In the genomic region with DNA sequence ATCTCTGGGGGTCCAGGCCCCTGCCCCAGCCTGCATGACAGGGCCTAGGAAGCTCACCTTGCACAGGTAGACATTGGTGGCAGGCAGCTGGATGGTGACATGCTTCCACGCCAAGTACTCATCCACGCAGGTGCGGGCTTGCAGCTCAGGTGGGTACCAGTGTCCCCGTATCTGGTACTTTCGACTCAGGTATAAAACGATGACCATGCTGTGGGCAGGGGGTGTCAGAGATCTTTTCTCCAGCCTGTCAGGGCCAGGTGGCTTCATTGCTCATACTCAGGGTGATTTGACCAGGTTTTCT, we compare ENCODE assay signal across 21 cellular contexts. TPM values are rescaled to one million over a fixed set of nuclear protein-coding genes. Genes with fewer than 3 reads are reported as not detected.
A peak's percentile ranks its signal among the peaks of the same experiment; 100 is the strongest.
DNase-seq lines count a peak whose midpoint lies in the region; ATAC-seq, FAIRE-seq and TF ChIP-seq lines count a peak whose summit lies in the region.
"Had no signal": no experiment of that assay in that cellular context is flagged by ENCODE, and none has a peak within 500 bp of the region (broad histone marks: within the 10 kb centered on the region; RNA-seq: fewer than 3 reads in every experiment).

No MANE protein-coding gene starts in this region.

- H3K36me3 ChIP-seq in HepG2 (replicated peaks in 1 of 2; ENCODE audit: control insufficient read depth in 1 of 2, insufficient read depth in 2 of 2, low read length in 2 of 2), result no peaks in the 10 kb centered on the region
- H3K36me3 ChIP-seq in right lobe of liver, result no peaks in the 10 kb centered on the region
- no peaks in the 10 kb centered on the region for H3K36me3 ChIP-seq in IMR-90 (ENCODE audit: control insufficient read depth, insufficient read depth, low read length)
- H3K36me3 ChIP-seq: BLaER1, HAP-1 had no signal

- POLR2A ChIA-PET in HepG2 (lab: Yijun Ruan, JAX) (no interaction called here), IMR-90 (lab: Charles Lee; ENCODE audit: unreplicated experiment) (no interaction called here)

- H2BK20ac ChIP-seq in IMR-90 (ENCODE audit: low read depth, low read length), result no peak overlapping the region

- 100% methylated on average over 2 of the region's 6 CpGs for WGBS in HepG2 (ENCODE audit: low lambda C conversion rate)
- 60% methylated on average over 2 of the region's 6 CpGs for WGBS in right lobe of liver (ENCODE audit: insufficient coverage, low coverage, low lambda C conversion rate, missing lambda C conversion rate)
- WGBS in IMR-90 (ENCODE audit: extremely low coverage in 2 of 2, insufficient read length in 1 of 2), 2 experiments, result no CpG with 5 or more reads among the region's 6 CpGs

- in situ Hi-C loops in HepG2 (cut with HindIII; ENCODE audit: extremely low pct_ligation_motif_present, low pct_unique_long_range_greater_than_20kb) (loop anchor here (5.0 kb wide), 1 partner anchor 70 kb away; no protein-coding TSS in a partner anchor), IMR-90 (cut with MboI; ENCODE audit: low sequenced_read_pairs) (no loop called here)

- H2BK15ac ChIP-seq in IMR-90 (ENCODE audit: low read depth, low read length), result no peak overlapping the region

- intact Hi-C loops in HepG2 (cut with micrococcal nuclease; ENCODE audit: unreplicated experiment), result no loop called here
- intact Hi-C loops in right lobe of liver (cut with DNase I), result no loop called here
- intact Hi-C loops in IMR-90 (cut with micrococcal nuclease), result no loop called here

- H3K4me2 ChIP-seq in HepG2 (ENCODE audit: low read depth, low read length), result 0 out of 2 replicates have a peak overlapping the region, but pooled peaks have one; percentile 86
- no peak overlapping the region for H3K4me2 ChIP-seq in IMR-90 (ENCODE audit: low read depth, low read length)
- H3K4me2 ChIP-seq: BLaER1, KMS-11 had no signal

- H3K4ac ChIP-seq in IMR-90 (ENCODE audit: low read depth, low read length), result no peak overlapping the region

- TF ChIP-seq CTCF in HepG2 (CRISPR knock-in tag; IDR thresholded peaks at IDR 0.05), result no peak
- no peak for TF ChIP-seq CTCF in right lobe of liver (IDR thresholded peaks at IDR 0.05)
- no peak for TF ChIP-seq CTCF in IMR-90 (conservative IDR thresholded peaks at IDR 0.05; ENCODE audit: low read depth, low read length)
- TF ChIP-seq CTCF in endothelial cell (IDR thresholded peaks at IDR 0.05; ENCODE audit: unreplicated experiment), result no peak

- BruUV-seq in HepG2 (replicated peaks; lab: Mats Ljungman, UMichigan) (no TSS peak), IMR-90 (replicated peaks; lab: Mats Ljungman, UMichigan) (no TSS peak)

- H3K23ac ChIP-seq in IMR-90 (ENCODE audit: low read depth, low read length), result no peak overlapping the region

- no peak overlapping the region for H2AK5ac ChIP-seq in IMR-90 (ENCODE audit: low read depth, low read length)

- no peak for TF ChIP-seq EP300 in HepG2 (IDR thresholded peaks at IDR 0.05; ENCODE audit: low read depth in 2 of 2, low read length in 2 of 2)
- TF ChIP-seq EP300 in HepG2 (CRISPR knock-in tag; IDR thresholded peaks at IDR 0.05; ENCODE audit: borderline replicate concordance), result no peak

- H2AFZ ChIP-seq in HepG2 (ENCODE audit: low read length), result no peak overlapping the region
- no peak overlapping the region for H2AFZ ChIP-seq in IMR-90 (replicated peaks; ENCODE audit: low read length, poor library complexity)

- DNase-seq in HepG2 (ENCODE audit: low spot score), result no peak
- no peak for DNase-seq in right lobe of liver
- DNase-seq in IMR-90, result no peak
- DNase-seq in endothelial cell (ENCODE audit: low spot score), result no peak
- DNase-seq in urothelium cell line (ENCODE audit: low spot score), result no peak
- DNase-seq in DMS114 treated with DMSO at 0.1 percent for 48 hours (lab: John Stamatoyannopoulos, UW; ENCODE audit: unreplicated experiment), result no peak
- DNase-seq: 8988T; CD8-positive, alpha-beta T cell; DMS 273 treated with DMSO at 0.1 percent for 48 hours; DMS79; GDM1; GOT3 had no signal

- H3K14ac ChIP-seq in IMR-90 (replicated peaks; ENCODE audit: low read depth, low read length), result no peak overlapping the region

- CTCF ChIA-PET in HepG2 (lab: Yijun Ruan, JAX; ENCODE audit: low intra/inter-chr PET ratio, low total read pairs) (no interaction called here), IMR-90 (lab: Yijun Ruan, JAX) (no interaction called here)

- no peak overlapping the region for H2BK5ac ChIP-seq in IMR-90 (ENCODE audit: low read depth, low read length, poor library complexity, severe bottlenecking)

- H2BK120ac ChIP-seq in IMR-90 (ENCODE audit: low read depth, low read length), result no peak overlapping the region

- peaks cover 7% of the 10 kb centered on the region for H3K36me3 Mint-ChIP-seq in endothelial cell (ENCODE audit: low read depth, unreplicated experiment)

- H3K79me2 ChIP-seq in HepG2 (ENCODE audit: insufficient read depth, low read length), result peaks cover 5% of the 10 kb centered on the region

- H3K4me1 ChIP-seq in HepG2 (ENCODE audit: insufficient read depth, low read length), result peaks cover 82% of the 10 kb centered on the region
- H3K4me1 ChIP-seq in right lobe of liver, result peaks cover 0 to 3% (median 0%) of the 10 kb centered on the region in 4 donors
- H3K4me1 ChIP-seq in IMR-90 (ENCODE audit: control insufficient read depth, insufficient read depth, low read length), result no peaks in the 10 kb centered on the region
- H3K4me1 ChIP-seq: HAP-1 had no signal

- TF ChIP-seq POLR2A in HepG2 (IDR thresholded peaks at IDR 0.05; ENCODE audit: insufficient read depth in 1 of 2, low read depth in 2 of 2, low read length in 2 of 2), result no peak
- no peak for TF ChIP-seq POLR2A in right lobe of liver (IDR thresholded peaks at IDR 0.05)
- no peak for TF ChIP-seq POLR2A in IMR-90 (IDR thresholded peaks at IDR 0.05; ENCODE audit: low read depth, low read length)

- no peak for ATAC-seq in HepG2
- ATAC-seq in right lobe of liver, result no peak
- no peak for ATAC-seq in IMR-90 (ENCODE audit: low read depth)
- ATAC-seq in HG03460 (IDR thresholded peaks at IDR 0.05; ENCODE audit: unreplicated experiment), result no peak
- ATAC-seq in HG03175 (IDR thresholded peaks at IDR 0.05; ENCODE audit: unreplicated experiment), result no peak
- ATAC-seq: CD8-positive, alpha-beta T cell had no signal

- no peaks in the 10 kb centered on the region for H4K20me1 ChIP-seq in HepG2 (ENCODE audit: insufficient read depth, low read length)
- H4K20me1 ChIP-seq in IMR-90 (ENCODE audit: insufficient read depth, low read length), result no peaks in the 10 kb centered on the region

- no peak overlapping the region for H4K8ac ChIP-seq in IMR-90 (ENCODE audit: low read depth in 2 of 2, low read length in 2 of 2)

- H3K9me1 ChIP-seq in IMR-90 (ENCODE audit: insufficient read depth, low read length), result no peaks in the 10 kb centered on the region

- H4K5ac ChIP-seq in IMR-90 (ENCODE audit: low read depth, low read length), result no peak overlapping the region

- H3K4me3 ChIP-seq in HepG2 (replicated peaks in 1 of 3; ENCODE audit: insufficient read depth in 1 of 3, low read depth in 2 of 3, low read length in 3 of 3), result no peak overlapping the region
- H3K4me3 ChIP-seq in right lobe of liver, result no peak overlapping the region
- no peak overlapping the region for H3K4me3 ChIP-seq in IMR-90 (ENCODE audit: insufficient read depth, low read depth, low read length)
- H3K4me3 ChIP-seq: BLaER1, HAP-1 had no signal

- H3K56ac ChIP-seq in IMR-90 (ENCODE audit: extremely low read depth, insufficient read depth, low read length), result no peak overlapping the region

- FAIRE-seq in HepG2 (lab: Jason Lieb, UNC) (no peak), urothelium cell line (lab: Jason Lieb, UNC) (peak; percentile 44)
- FAIRE-seq: HTR-8/SVneo had no signal

- no peaks in the 10 kb centered on the region; a peak in 1 of 5 replicates for H3K27me3 ChIP-seq in HepG2 (ENCODE audit: control insufficient read depth in 1 of 2, insufficient read depth in 2 of 2, low read length in 2 of 2)
- H3K27me3 ChIP-seq in right lobe of liver, result no peaks in the 10 kb centered on the region
- H3K27me3 ChIP-seq in IMR-90 (ENCODE audit: control insufficient read depth, insufficient read depth, low read length), result no peaks in the 10 kb centered on the region; the same call in 1 of the 2 replicates
- H3K27me3 ChIP-seq: BLaER1 had no signal

- H3K4me1 Mint-ChIP-seq in endothelial cell (ENCODE audit: unreplicated experiment), result peaks cover 40% of the 10 kb centered on the region

- peaks cover 20% of the 10 kb centered on the region for H3K27me3 Mint-ChIP-seq in endothelial cell (ENCODE audit: unreplicated experiment)

- H3K79me1 ChIP-seq in IMR-90 (ENCODE audit: low read depth in 1 of 2, low read length in 2 of 2), result peaks cover 4 to 5% of the 10 kb centered on the region in 2 experiments; a peak in 3 of 4 replicates

- TF ChIP-seq RAD21 in HepG2 (CRISPR knock-in tag; IDR thresholded peaks at IDR 0.05) (no peak), IMR-90 (IDR thresholded peaks at IDR 0.05; ENCODE audit: low read length) (no peak)

- peak overlapping the region; percentile 26 for H3K4me3 Mint-ChIP-seq in endothelial cell (ENCODE audit: unreplicated experiment)
- H3K4me3 Mint-ChIP-seq: CD8-positive, alpha-beta T cell had no signal

- H3K27ac ChIP-seq in HepG2 (ENCODE audit: extremely low read length, insufficient read depth, low read length), result no peak overlapping the region
- H3K27ac ChIP-seq in right lobe of liver, result no peak overlapping the region
- H3K27ac ChIP-seq in IMR-90 (ENCODE audit: insufficient read depth, low read length), result no peak overlapping the region
- H3K27ac ChIP-seq: BLaER1, KMS-11 had no signal

- no peak overlapping the region for H4K91ac ChIP-seq in IMR-90 (ENCODE audit: insufficient read depth, low read depth, low read length)

- peak overlapping the region; percentile 20 for H2AK9ac ChIP-seq in IMR-90 (replicated peaks; ENCODE audit: low read depth, low read length, poor library complexity)

- H3K18ac ChIP-seq in IMR-90 (ENCODE audit: low read depth, low read length), result no peak overlapping the region

- no peak overlapping the region for H3K27ac Mint-ChIP-seq in endothelial cell (ENCODE audit: unreplicated experiment)
- H3K27ac Mint-ChIP-seq: CD8-positive, alpha-beta T cell had no signal

- no peaks in the 10 kb centered on the region for H3K9me3 Mint-ChIP-seq in endothelial cell (ENCODE audit: unreplicated experiment)
- H3K9me3 Mint-ChIP-seq: CD8-positive, alpha-beta T cell had no signal

- no peak overlapping the region for H3K9ac ChIP-seq in HepG2 (ENCODE audit: insufficient read depth, low read depth, low read length)
- no peak overlapping the region for H3K9ac ChIP-seq in IMR-90 (ENCODE audit: low read depth, low read length)
- H3K9ac ChIP-seq: BLaER1, KMS-11 had no signal

- dilution Hi-C loops in IMR-90 (cut with HindIII; ENCODE audit: low sequenced_read_pairs, unreplicated experiment), result no loop called here

- H3K9me3 ChIP-seq in HepG2 (ENCODE audit: low read length) (no peaks in the 10 kb centered on the region), right lobe of liver (no peaks in the 10 kb centered on the region), IMR-90 (ENCODE audit: control insufficient read depth, insufficient read depth, low read length) (no peaks in the 10 kb centered on the region)
- H3K9me3 ChIP-seq: HAP-1 had no signal

RNA-seq across cellular contexts. Expression of gene GSTT4, which starts 1.6 kb away (rescaled TPM):
- 0.18 and 0.62 TPM in 2 replicates for total RNA-seq in HepG2 (2016; rRNA removed; fragmentation: Illumina TruSeq; extraction: Trizol)
- total RNA-seq in HepG2 (2016; cell fraction: cytosol; rRNA removed; fragmentation: Illumina TruSeq; extraction: Trizol; ENCODE audit: low read depth), result 0.30 and 0.44 TPM in 2 replicates
- 0.22 and 0.82 TPM in 2 replicates for total RNA-seq in HepG2 (2016; cell fraction: insoluble cytoplasmic fraction; rRNA removed; fragmentation: Illumina TruSeq; extraction: Trizol)
- 0.62 and 0.77 TPM in 2 replicates for total RNA-seq in HepG2 (2016; cell fraction: membrane; rRNA removed; fragmentation: Illumina TruSeq; extraction: Trizol)
- total RNA-seq in HepG2 (2016; cell fraction: nucleus; rRNA removed; fragmentation: Illumina TruSeq; extraction: Trizol), result 0.94 and 1.2 TPM in 2 replicates
- polyA plus RNA-seq in HepG2 (2011; rRNA removed), result 0.59 and 0.63 TPM in 2 replicates
- polyA plus RNA-seq in HepG2 (2011; cell fraction: cytosol; rRNA removed), result 0.06 and 0.16 TPM in 2 replicates
- polyA plus RNA-seq in HepG2 (2011; cell fraction: nucleus; rRNA removed), result 2.4 and 3.5 TPM in 2 replicates
- polyA plus RNA-seq in HepG2 (2012), result 0.16 and 0.23 TPM in 2 replicates
- 0.15 and 0.20 TPM in 2 replicates for polyA plus RNA-seq in HepG2 (2016; cell fraction: cytosol; fragmentation: Illumina TruSeq; extraction: Trizol; ENCODE audit: low read depth)
- not detected in 2 replicates for polyA plus RNA-seq in HepG2 (2016; cell fraction: insoluble cytoplasmic fraction; fragmentation: Illumina TruSeq; extraction: Trizol; ENCODE audit: low read depth)
- polyA plus RNA-seq in HepG2 (2016; cell fraction: membrane; fragmentation: Illumina TruSeq; extraction: Trizol; ENCODE audit: low read depth), result 0.30 TPM in 1 of 2 replicates, not detected in the other
- polyA plus RNA-seq in HepG2 (2016; cell fraction: nucleus; fragmentation: Illumina TruSeq; extraction: Trizol; ENCODE audit: insufficient read depth, low read depth), result 2.0 and 2.2 TPM in 2 replicates
- 1.8 TPM in 1 of 2 replicates, not detected in the other for polyA minus RNA-seq in HepG2 (2011; rRNA and poly(A)+ RNA removed; ENCODE audit: low replicate concordance)
- not detected in 2 replicates for polyA minus RNA-seq in HepG2 (2011; cell fraction: cytosol; rRNA and poly(A)+ RNA removed)
- polyA minus RNA-seq in HepG2 (2011; cell fraction: nucleus; rRNA and poly(A)+ RNA removed), result 3.0 and 4.8 TPM in 2 replicates
- not detected for total RNA-seq in right lobe of liver
- total RNA-seq in IMR-90 (2012; rRNA removed), result not detected in 2 replicates
- not detected in 2 replicates for polyA plus RNA-seq in IMR-90 (2012; rRNA removed)
- not detected in 2 replicates for polyA plus RNA-seq in IMR-90 (2012; cell fraction: cytosol; rRNA removed)
- polyA plus RNA-seq in IMR-90 (2012; cell fraction: nucleus; rRNA removed; ENCODE audit: low replicate concordance), result not detected in 2 replicates
- total RNA-seq in endothelial cell (ENCODE audit: unreplicated experiment), result not detected
- total RNA-seq: A673; CD8-positive, alpha-beta T cell; Daoy had no signal
- polyA plus RNA-seq: AG04450 had no signal

RNA-seq across cellular contexts. Expression of gene CABIN1, which starts 4.2 kb away (rescaled TPM):
- total RNA-seq in HepG2 (2016; rRNA removed; fragmentation: Illumina TruSeq; extraction: Trizol) (51.3 and 61.3 TPM in 2 replicates), right lobe of liver (10 to 100 TPM; 17.1 to 22.8 (median 19.2) TPM), IMR-90 (2012; rRNA removed) (21.3 and 21.4 TPM in 2 replicates), endothelial cell (ENCODE audit: unreplicated experiment) (61.2 TPM)
- total RNA-seq in HepG2 (2016; cell fraction: cytosol; rRNA removed; fragmentation: Illumina TruSeq; extraction: Trizol; ENCODE audit: low read depth), result 14.3 and 17.6 TPM in 2 replicates
- total RNA-seq in HepG2 (2016; cell fraction: insoluble cytoplasmic fraction; rRNA removed; fragmentation: Illumina TruSeq; extraction: Trizol), result 52.6 and 55.2 TPM in 2 replicates
- total RNA-seq in HepG2 (2016; cell fraction: membrane; rRNA removed; fragmentation: Illumina TruSeq; extraction: Trizol), result 20.5 and 20.9 TPM in 2 replicates
- 68.3 and 86.3 TPM in 2 replicates for total RNA-seq in HepG2 (2016; cell fraction: nucleus; rRNA removed; fragmentation: Illumina TruSeq; extraction: Trizol)
- polyA plus RNA-seq in HepG2 (2011; rRNA removed) (10.2 and 12.0 TPM in 2 replicates), IMR-90 (2012; rRNA removed) (23.3 and 27.6 TPM in 2 replicates)
- polyA plus RNA-seq in HepG2 (2011; cell fraction: cytosol; rRNA removed), result 5.5 and 7.0 TPM in 2 replicates
- 68.4 and 82.0 TPM in 2 replicates for polyA plus RNA-seq in HepG2 (2011; cell fraction: nucleus; rRNA removed)
- 19.1 and 30.8 TPM in 2 replicates for polyA plus RNA-seq in HepG2 (2012)
- polyA plus RNA-seq in HepG2 (2016; cell fraction: cytosol; fragmentation: Illumina TruSeq; extraction: Trizol; ENCODE audit: low read depth), result 3.8 and 4.8 TPM in 2 replicates
- 30.8 and 43.5 TPM in 2 replicates for polyA plus RNA-seq in HepG2 (2016; cell fraction: insoluble cytoplasmic fraction; fragmentation: Illumina TruSeq; extraction: Trizol; ENCODE audit: low read depth)
- polyA plus RNA-seq in HepG2 (2016; cell fraction: membrane; fragmentation: Illumina TruSeq; extraction: Trizol; ENCODE audit: low read depth), result 8.6 and 10.2 TPM in 2 replicates
- polyA plus RNA-seq in HepG2 (2016; cell fraction: nucleus; fragmentation: Illumina TruSeq; extraction: Trizol; ENCODE audit: insufficient read depth, low read depth), result 146 and 156 TPM in 2 replicates
- 17.9 and 49.9 TPM in 2 replicates for polyA minus RNA-seq in HepG2 (2011; rRNA and poly(A)+ RNA removed; ENCODE audit: low replicate concordance)
- 22.2 and 23.7 TPM in 2 replicates for polyA minus RNA-seq in HepG2 (2011; cell fraction: cytosol; rRNA and poly(A)+ RNA removed)
- polyA minus RNA-seq in HepG2 (2011; cell fraction: nucleus; rRNA and poly(A)+ RNA removed), result 47.6 and 50.8 TPM in 2 replicates
- polyA plus RNA-seq in IMR-90 (2012; cell fraction: cytosol; rRNA removed), result 15.0 and 15.4 TPM in 2 replicates
- polyA plus RNA-seq in IMR-90 (2012; cell fraction: nucleus; rRNA removed; ENCODE audit: low replicate concordance), result 67.4 and 133 TPM in 2 replicates

RNA-seq across cellular contexts. Expression of gene GSTT2, which starts 26.9 kb away (rescaled TPM):
- not detected in 2 replicates for total RNA-seq in HepG2 (2016; rRNA removed; fragmentation: Illumina TruSeq; extraction: Trizol)
- total RNA-seq in HepG2 (2016; cell fraction: cytosol; rRNA removed; fragmentation: Illumina TruSeq; extraction: Trizol; ENCODE audit: low read depth), result not detected in 2 replicates
- total RNA-seq in HepG2 (2016; cell fraction: insoluble cytoplasmic fraction; rRNA removed; fragmentation: Illumina TruSeq; extraction: Trizol), result not detected in 2 replicates
- not detected in 2 replicates for total RNA-seq in HepG2 (2016; cell fraction: membrane; rRNA removed; fragmentation: Illumina TruSeq; extraction: Trizol)
- not detected in 2 replicates for total RNA-seq in HepG2 (2016; cell fraction: nucleus; rRNA removed; fragmentation: Illumina TruSeq; extraction: Trizol)
- polyA plus RNA-seq in HepG2 (2011; rRNA removed), result not detected in 2 replicates
- not detected in 2 replicates for polyA plus RNA-seq in HepG2 (2011; cell fraction: cytosol; rRNA removed)
- 0.21 and 0.71 TPM in 2 replicates for polyA plus RNA-seq in HepG2 (2011; cell fraction: nucleus; rRNA removed)
- polyA plus RNA-seq in HepG2 (2012), result 0.21 TPM in 1 of 2 replicates, not detected in the other
- polyA plus RNA-seq in HepG2 (2016; cell fraction: cytosol; fragmentation: Illumina TruSeq; extraction: Trizol; ENCODE audit: low read depth), result not detected in 2 replicates
- not detected in 2 replicates for polyA plus RNA-seq in HepG2 (2016; cell fraction: insoluble cytoplasmic fraction; fragmentation: Illumina TruSeq; extraction: Trizol; ENCODE audit: low read depth)
- polyA plus RNA-seq in HepG2 (2016; cell fraction: membrane; fragmentation: Illumina TruSeq; extraction: Trizol; ENCODE audit: low read depth), result not detected in 2 replicates
- 0.45 TPM in 1 of 2 replicates, not detected in the other for polyA plus RNA-seq in HepG2 (2016; cell fraction: nucleus; fragmentation: Illumina TruSeq; extraction: Trizol; ENCODE audit: insufficient read depth, low read depth)
- polyA minus RNA-seq in HepG2 (2011; rRNA and poly(A)+ RNA removed; ENCODE audit: low replicate concordance), result not detected in 2 replicates
- not detected in 2 replicates for polyA minus RNA-seq in HepG2 (2011; cell fraction: cytosol; rRNA and poly(A)+ RNA removed)
- polyA minus RNA-seq in HepG2 (2011; cell fraction: nucleus; rRNA and poly(A)+ RNA removed), result not detected in 2 replicates
- total RNA-seq in right lobe of liver, result under 1 TPM in 1 of 6 experiments, not detected in 5; 0.76 TPM
- 1.1 and 1.4 TPM in 2 replicates for total RNA-seq in IMR-90 (2012; rRNA removed)
- polyA plus RNA-seq in IMR-90 (2012; rRNA removed), result 4.6 and 6.9 TPM in 2 replicates
- 3.3 and 6.2 TPM in 2 replicates for polyA plus RNA-seq in IMR-90 (2012; cell fraction: cytosol; rRNA removed)
- 22.6 and 30.9 TPM in 2 replicates for polyA plus RNA-seq in IMR-90 (2012; cell fraction: nucleus; rRNA removed; ENCODE audit: low replicate concordance)
- not detected for total RNA-seq in endothelial cell (ENCODE audit: unreplicated experiment)
- total RNA-seq: A673; CD8-positive, alpha-beta T cell; Daoy had no signal

RNA-seq across cellular contexts. Expression of gene DDT, which starts 32.6 kb away (rescaled TPM):
- total RNA-seq in HepG2 (2016; rRNA removed; fragmentation: Illumina TruSeq; extraction: Trizol), result 120 and 143 TPM in 2 replicates
- total RNA-seq in HepG2 (2016; cell fraction: cytosol; rRNA removed; fragmentation: Illumina TruSeq; extraction: Trizol; ENCODE audit: low read depth), result 60.4 and 70.3 TPM in 2 replicates
- total RNA-seq in HepG2 (2016; cell fraction: insoluble cytoplasmic fraction; rRNA removed; fragmentation: Illumina TruSeq; extraction: Trizol), result 129 and 145 TPM in 2 replicates
- total RNA-seq in HepG2 (2016; cell fraction: membrane; rRNA removed; fragmentation: Illumina TruSeq; extraction: Trizol), result 63.1 and 70.2 TPM in 2 replicates
- 47.8 and 63.8 TPM in 2 replicates for total RNA-seq in HepG2 (2016; cell fraction: nucleus; rRNA removed; fragmentation: Illumina TruSeq; extraction: Trizol)
- 159 and 181 TPM in 2 replicates for polyA plus RNA-seq in HepG2 (2011; rRNA removed)
- polyA plus RNA-seq in HepG2 (2011; cell fraction: cytosol; rRNA removed), result 124 and 244 TPM in 2 replicates
- polyA plus RNA-seq in HepG2 (2011; cell fraction: nucleus; rRNA removed), result 150 and 188 TPM in 2 replicates
- 66.3 and 104 TPM in 2 replicates for polyA plus RNA-seq in HepG2 (2012)
- polyA plus RNA-seq in HepG2 (2016; cell fraction: cytosol; fragmentation: Illumina TruSeq; extraction: Trizol; ENCODE audit: low read depth), result 67.3 and 70.6 TPM in 2 replicates
- polyA plus RNA-seq in HepG2 (2016; cell fraction: insoluble cytoplasmic fraction; fragmentation: Illumina TruSeq; extraction: Trizol; ENCODE audit: low read depth), result 125 and 141 TPM in 2 replicates
- 61.9 and 66.8 TPM in 2 replicates for polyA plus RNA-seq in HepG2 (2016; cell fraction: membrane; fragmentation: Illumina TruSeq; extraction: Trizol; ENCODE audit: low read depth)
- polyA plus RNA-seq in HepG2 (2016; cell fraction: nucleus; fragmentation: Illumina TruSeq; extraction: Trizol; ENCODE audit: insufficient read depth, low read depth), result 98.1 and 122 TPM in 2 replicates
- 36.0 and 80.8 TPM in 2 replicates for polyA minus RNA-seq in HepG2 (2011; rRNA and poly(A)+ RNA removed; ENCODE audit: low replicate concordance)
- polyA minus RNA-seq in HepG2 (2011; cell fraction: cytosol; rRNA and poly(A)+ RNA removed), result 35.0 and 38.4 TPM in 2 replicates
- polyA minus RNA-seq in HepG2 (2011; cell fraction: nucleus; rRNA and poly(A)+ RNA removed), result 27.8 and 28.0 TPM in 2 replicates
- 100 to 1,000 TPM; 198 to 587 (median 295) TPM for total RNA-seq in right lobe of liver
- 54.8 and 58.9 TPM in 2 replicates for total RNA-seq in IMR-90 (2012; rRNA removed)
- 151 and 221 TPM in 2 replicates for polyA plus RNA-seq in IMR-90 (2012; rRNA removed)
- 150 and 244 TPM in 2 replicates for polyA plus RNA-seq in IMR-90 (2012; cell fraction: cytosol; rRNA removed)
- 63.2 and 108 TPM in 2 replicates for polyA plus RNA-seq in IMR-90 (2012; cell fraction: nucleus; rRNA removed; ENCODE audit: low replicate concordance)
- 73.5 TPM for total RNA-seq in endothelial cell (ENCODE audit: unreplicated experiment)

RNA-seq across cellular contexts. Expression of gene DDTL, which starts 40.2 kb away (rescaled TPM):
- 0.31 TPM in 1 of 2 replicates, not detected in the other for total RNA-seq in HepG2 (2016; rRNA removed; fragmentation: Illumina TruSeq; extraction: Trizol)
- 0.30 TPM in 1 of 2 replicates, not detected in the other for total RNA-seq in HepG2 (2016; cell fraction: cytosol; rRNA removed; fragmentation: Illumina TruSeq; extraction: Trizol; ENCODE audit: low read depth)
- 0.13 and 0.26 TPM in 2 replicates for total RNA-seq in HepG2 (2016; cell fraction: insoluble cytoplasmic fraction; rRNA removed; fragmentation: Illumina TruSeq; extraction: Trizol)
- total RNA-seq in HepG2 (2016; cell fraction: membrane; rRNA removed; fragmentation: Illumina TruSeq; extraction: Trizol), result 0.28 TPM in 1 of 2 replicates, not detected in the other
- total RNA-seq in HepG2 (2016; cell fraction: nucleus; rRNA removed; fragmentation: Illumina TruSeq; extraction: Trizol), result 0.28 TPM in 1 of 2 replicates, not detected in the other
- 0.07 TPM in 1 of 2 replicates, not detected in the other for polyA plus RNA-seq in HepG2 (2011; rRNA removed)
- polyA plus RNA-seq in HepG2 (2011; cell fraction: cytosol; rRNA removed), result not detected in 2 replicates
- polyA plus RNA-seq in HepG2 (2011; cell fraction: nucleus; rRNA removed), result 0.10 TPM in 1 of 2 replicates, not detected in the other
- 4.9 and 5.3 TPM in 2 replicates for polyA plus RNA-seq in HepG2 (2012)
- 0.10 TPM in 1 of 2 replicates, not detected in the other for polyA plus RNA-seq in HepG2 (2016; cell fraction: cytosol; fragmentation: Illumina TruSeq; extraction: Trizol; ENCODE audit: low read depth)
- polyA plus RNA-seq in HepG2 (2016; cell fraction: insoluble cytoplasmic fraction; fragmentation: Illumina TruSeq; extraction: Trizol; ENCODE audit: low read depth), result 0.23 TPM in 1 of 2 replicates, not detected in the other
- polyA plus RNA-seq in HepG2 (2016; cell fraction: membrane; fragmentation: Illumina TruSeq; extraction: Trizol; ENCODE audit: low read depth), result not detected in 2 replicates
- not detected in 2 replicates for polyA plus RNA-seq in HepG2 (2016; cell fraction: nucleus; fragmentation: Illumina TruSeq; extraction: Trizol; ENCODE audit: insufficient read depth, low read depth)
- polyA minus RNA-seq in HepG2 (2011; rRNA and poly(A)+ RNA removed; ENCODE audit: low replicate concordance), result 0.22 and 11.7 TPM in 2 replicates
- polyA minus RNA-seq in HepG2 (2011; cell fraction: cytosol; rRNA and poly(A)+ RNA removed), result not detected in 2 replicates
- not detected in 2 replicates for polyA minus RNA-seq in HepG2 (2011; cell fraction: nucleus; rRNA and poly(A)+ RNA removed)
- total RNA-seq in right lobe of liver, result 1 to 10 TPM in 2 of 6 experiments, not detected in 4; 3.5 to 7.1 TPM
- total RNA-seq in IMR-90 (2012; rRNA removed), result 0.36 and 0.83 TPM in 2 replicates
- 1.5 TPM in 2 replicates for polyA plus RNA-seq in IMR-90 (2012; rRNA removed)
- 0.32 and 0.93 TPM in 2 replicates for polyA plus RNA-seq in IMR-90 (2012; cell fraction: cytosol; rRNA removed)
- polyA plus RNA-seq in IMR-90 (2012; cell fraction: nucleus; rRNA removed; ENCODE audit: low replicate concordance), result 2.6 and 3.0 TPM in 2 replicates
- total RNA-seq in endothelial cell (ENCODE audit: unreplicated experiment), result 1.4 TPM
- total RNA-seq: A673; CD8-positive, alpha-beta T cell had no signal
